ENCODE assay signal across 9 cellular contexts in genomic region chr10:79295593-79295992, GRCh38. TPM values are rescaled to one million over a fixed set of nuclear protein-coding genes. Genes with fewer than 3 reads are reported as not detected.
DNase-seq lines count a peak whose midpoint lies in the region; ATAC-seq and TF ChIP-seq lines count a peak whose summit lies in the region.
"Had no signal": no experiment of that assay in that cellular context is flagged by ENCODE, and none has a peak within 500 bp of the region (broad histone marks: within the 10 kb centered on the region; RNA-seq: fewer than 3 reads in every experiment).

No MANE protein-coding gene starts in this region.

- no peak overlapping the region for H3K4me3 ChIP-seq in WERI-Rb-1 (ENCODE audit: low read depth, low read length)

- DNase-seq in stimulated activated naive CD8-positive, alpha-beta T cell treated with anti-CD3 and anti-CD28 coated beads, Interleukin-15, Interleukin-2, amounts not matched to agents 100 U/mL and 50 U/mL, for 24 hours: no peak
- DNase-seq in activated B cell treated with CpG ODN at 0.5 μM for 24 hours (no peak), AG08396 (ENCODE audit: low spot score) (no peak), EL (no peak), WERI-Rb-1 (no peak)
- DNase-seq in stimulated activated CD4-positive, alpha-beta T cell treated with anti-CD3 and anti-CD28 coated beads, Interleukin-4, amount 100 ng/mL, for 4 hours: no peak
- DNase-seq: NCI-H2081 had no signal

- no peak for ATAC-seq in stimulated activated naive CD8-positive, alpha-beta T cell treated with anti-CD3 and anti-CD28 coated beads, Interleukin-15, Interleukin-2, amounts not matched to agents 100 U/mL and 50 U/mL, for 24 hours
- ATAC-seq in activated B cell treated with CpG ODN at 0.5 μM for 24 hours (ENCODE audit: low read depth): peak; percentile 13

- H3K9me3 ChIP-seq in WERI-Rb-1 (ENCODE audit: severe bottlenecking): no peaks in the 10 kb centered on the region

- no peak overlapping the region for H3K4me3 Mint-ChIP-seq in stimulated activated naive CD8-positive, alpha-beta T cell treated with anti-CD3 and anti-CD28 coated beads, Interleukin-15, Interleukin-2, amounts not matched to agents 100 ng/mL and 50 ng/mL, for 24 hours
- H3K4me3 Mint-ChIP-seq in activated B cell treated with CpG ODN at 0.5 μM for 24 hours: peak overlapping the region; percentile 39

- TF ChIP-seq CTCF in activated B cell treated with CpG ODN at 0.5 μM for 24 hours (IDR thresholded peaks at IDR 0.05) (no peak), WERI-Rb-1 (IDR thresholded peaks at IDR 0.05; ENCODE audit: low read depth, low read length) (no peak)

- peaks cover 59% of the 10 kb centered on the region for H3K36me3 Mint-ChIP-seq in stimulated activated naive CD8-positive, alpha-beta T cell treated with anti-CD3 and anti-CD28 coated beads, Interleukin-15, Interleukin-2, amounts not matched to agents 100 ng/mL and 50 ng/mL, for 24 hours (ENCODE audit: low read depth)
- H3K36me3 Mint-ChIP-seq in activated B cell treated with CpG ODN at 0.5 μM for 24 hours (ENCODE audit: low read depth): peaks cover 80% of the 10 kb centered on the region

- peak overlapping the region; percentile 64 for H3K27ac Mint-ChIP-seq in stimulated activated naive CD8-positive, alpha-beta T cell treated with anti-CD3 and anti-CD28 coated beads, Interleukin-15, Interleukin-2, amounts not matched to agents 100 ng/mL and 50 ng/mL, for 24 hours
- peak overlapping the region; percentile 61 for H3K27ac Mint-ChIP-seq in activated B cell treated with CpG ODN at 0.5 μM for 24 hours

- intact Hi-C loops in activated B cell treated with CpG ODN at 0.5 μM for 24 hours (cut with micrococcal nuclease): loop anchor here (2.0 kb wide), 1 partner anchor 13 kb away; no protein-coding TSS in a partner anchor

- peaks cover 79% of the 10 kb centered on the region for H3K36me3 ChIP-seq in WERI-Rb-1

- no peaks in the 10 kb centered on the region for H3K27me3 ChIP-seq in layer of hippocampus (ENCODE audit: control insufficient read depth, insufficient read depth, low read length)
- H3K27me3 ChIP-seq in WERI-Rb-1 (ENCODE audit: insufficient read depth, low read depth, severe bottlenecking): no peaks in the 10 kb centered on the region

- CTCF ChIA-PET in activated B cell treated with CpG ODN at 0.5 μM for 24 hours (lab: Charles Lee): no interaction called here

- H3K27ac ChIP-seq in layer of hippocampus (ENCODE audit: low read depth, low read length): peak overlapping the region; percentile 63
- no peak overlapping the region for H3K27ac ChIP-seq in WERI-Rb-1

- no peaks in the 10 kb centered on the region for H3K27me3 Mint-ChIP-seq in stimulated activated naive CD8-positive, alpha-beta T cell treated with anti-CD3 and anti-CD28 coated beads, Interleukin-15, Interleukin-2, amounts not matched to agents 100 ng/mL and 50 ng/mL, for 24 hours
- H3K27me3 Mint-ChIP-seq in activated B cell treated with CpG ODN at 0.5 μM for 24 hours: no peaks in the 10 kb centered on the region

- no peaks in the 10 kb centered on the region for H3K9me3 Mint-ChIP-seq in stimulated activated naive CD8-positive, alpha-beta T cell treated with anti-CD3 and anti-CD28 coated beads, Interleukin-15, Interleukin-2, amounts not matched to agents 100 ng/mL and 50 ng/mL, for 24 hours
- H3K9me3 Mint-ChIP-seq in activated B cell treated with CpG ODN at 0.5 μM for 24 hours: no peaks in the 10 kb centered on the region

- peaks cover 18% of the 10 kb centered on the region for H3K4me1 Mint-ChIP-seq in stimulated activated naive CD8-positive, alpha-beta T cell treated with anti-CD3 and anti-CD28 coated beads, Interleukin-15, Interleukin-2, amounts not matched to agents 100 ng/mL and 50 ng/mL, for 24 hours (ENCODE audit: low read depth)
- peaks cover 49% of the 10 kb centered on the region for H3K4me1 Mint-ChIP-seq in activated B cell treated with CpG ODN at 0.5 μM for 24 hours

- POLR2A ChIA-PET in activated B cell treated with CpG ODN at 0.5 μM for 24 hours (lab: Charles Lee): interaction anchor here (1.4 to 12.9 kb wide), 2 partner anchors 9 to 48 kb away, joined by 6 to 350 read pairs; no protein-coding TSS in a partner anchor

RNA-seq across cellular contexts. Expression of gene PPIF, which starts 51.7 kb away (rescaled TPM):
- 68.2 and 72.5 TPM in 2 replicates for total RNA-seq in activated B cell treated with CpG ODN at 0.5 μM for 24 hours
